In the genomic region with DNA sequence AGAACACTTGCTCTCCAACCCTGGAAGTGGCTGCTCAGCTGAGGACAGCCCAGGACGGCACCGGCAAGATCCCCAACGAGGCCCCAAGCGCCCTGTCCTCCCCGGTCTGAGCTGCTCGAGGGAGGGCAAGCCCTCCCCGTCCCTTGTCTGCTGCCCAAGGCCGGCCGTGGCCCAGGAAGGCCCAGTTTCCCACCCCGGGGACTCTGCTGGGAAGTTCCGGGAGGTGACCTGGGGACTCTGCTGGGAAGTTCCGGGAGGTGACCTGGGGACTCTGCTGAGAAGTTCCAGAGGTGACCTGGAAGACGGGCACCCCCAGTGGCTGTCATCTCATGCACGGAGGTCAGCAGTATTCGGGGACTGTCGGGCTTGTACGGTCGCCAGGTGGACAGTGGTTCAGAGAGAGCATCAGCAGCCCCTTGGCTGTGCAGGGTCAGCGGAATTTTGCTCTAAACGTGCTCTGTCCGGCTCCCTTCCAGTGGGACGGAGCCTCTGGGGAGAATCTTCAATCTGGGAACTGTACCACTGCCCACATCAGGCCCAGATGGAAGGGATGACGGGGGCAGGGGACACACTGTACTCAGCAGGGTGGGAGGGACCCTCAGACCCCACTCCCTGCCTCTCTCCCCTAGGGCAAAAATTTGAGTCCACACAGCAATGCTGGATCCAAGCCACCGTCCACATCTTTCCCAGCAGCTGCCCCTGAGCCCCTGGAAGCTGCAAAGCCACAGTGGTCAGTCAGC, we compare ENCODE assay signal across 18 cellular contexts. TPM values are rescaled to one million over a fixed set of nuclear protein-coding genes. Genes with fewer than 3 reads are reported as not detected.
DNase-seq lines count a peak whose midpoint lies in the region; ATAC-seq, FAIRE-seq and TF ChIP-seq lines count a peak whose summit lies in the region.
"Had no signal": no experiment of that assay in that cellular context is flagged by ENCODE, and none has a peak within 500 bp of the region (broad histone marks: within the 10 kb centered on the region; RNA-seq: fewer than 3 reads in every experiment).

No MANE protein-coding gene starts in this region.

- 50 to 77% (median 62%) methylated on average over 9 to 24 of the region's 24 CpGs for WGBS in adrenal gland, 4 donors

- H3K4me3 Mint-ChIP-seq in CD14-positive monocyte, result no peak overlapping the region
- H3K4me3 Mint-ChIP-seq: nephron had no signal

- peaks cover 72% of the 10 kb centered on the region for H3K4me1 Mint-ChIP-seq in CD14-positive monocyte

- H3K27ac Mint-ChIP-seq in CD14-positive monocyte, result peak overlapping the region in 5 of 7 donors; percentile 58 to 80 (median 66)
- H3K27ac Mint-ChIP-seq: nephron had no signal

- intact Hi-C loops in CD14-positive monocyte (cut with micrococcal nuclease), result loop anchor here (2.0 to 5.0 kb wide), 3 partner anchors 34 to 36 kb away; no protein-coding TSS in a partner anchor
- intact Hi-C loops in adrenal gland (cut with DNase I), result no loop called here

- H3K4me1 ChIP-seq in adrenal gland (replicated peaks in 1 of 2), result peaks cover 5 to 66% of the 10 kb centered on the region in 2 donors
- H3K4me1 ChIP-seq in skeletal muscle tissue (ENCODE audit: control insufficient read depth in 3 of 3, insufficient read depth in 3 of 3, low read length in 3 of 3), result peaks cover 68 to 91% (median 87%) of the 10 kb centered on the region in 3 donors

- ATAC-seq in GM19467 (IDR thresholded peaks at IDR 0.05; ENCODE audit: unreplicated experiment), result no peak
- ATAC-seq: body of pancreas had no signal

- peaks cover 25 to 40% of the 10 kb centered on the region in 2 donors for H3K36me3 Mint-ChIP-seq in CD14-positive monocyte

- H3K27me3 ChIP-seq in adrenal gland (no peaks in the 10 kb centered on the region), skeletal muscle tissue (ENCODE audit: control insufficient read depth in 3 of 3, insufficient read depth in 3 of 3, low read length in 3 of 3) (no peaks in the 10 kb centered on the region)
- H3K27me3 ChIP-seq: body of pancreas had no signal

- TF ChIP-seq CTCF in CD14-positive monocyte (IDR thresholded peaks at IDR 0.05) (no peak), adrenal gland (IDR thresholded peaks at IDR 0.05) (no peak)

- TF ChIP-seq POLR2A in adrenal gland (IDR thresholded peaks at IDR 0.05), result no peak
- no peak for TF ChIP-seq POLR2A in GM12892 (IDR thresholded peaks at IDR 0.05; ENCODE audit: low read depth, low read length)

- H3K4me3 ChIP-seq in adrenal gland (no peak overlapping the region), skeletal muscle tissue (ENCODE audit: low read length in 3 of 3) (peak overlapping the region in 1 of 3 donors; percentile 13)
- H3K4me3 ChIP-seq: body of pancreas had no signal

- H3K27me3 Mint-ChIP-seq in CD14-positive monocyte (ENCODE audit: low read depth in 3 of 3), result no peaks in the 10 kb centered on the region

- H3K27ac ChIP-seq in adrenal gland (peak overlapping the region in 2 of 5 donors; percentile 13 to 42), skeletal muscle tissue (ENCODE audit: low read depth, low read length) (peak overlapping the region; percentile 72)
- H3K27ac ChIP-seq: body of pancreas had no signal

- DNase-seq in CD14-positive monocyte (ENCODE audit: low spot score) (peak; percentile 20), adrenal gland (peak in 4 of 7 donors; percentile 44 to 68 (median 58)), iPS-NIHi11 (ENCODE audit: low spot score) (peak; percentile 5), KG1 (lab: John Stamatoyannopoulos, UW) (no peak), medulla oblongata (ENCODE audit: extremely low spot score) (no peak), GM12892 (ENCODE audit: insufficient read length) (no peak)
- DNase-seq: activated CD4-positive, CD25-positive, alpha-beta regulatory T cell treated with anti-CD3 and anti-CD28 coated beads, Interleukin-2, amount 50 U/mL, for 72 hours; activated naive CD4-positive, alpha-beta T cell; DMS 273 treated with DMSO at 0.1 percent for 48 hours; effector CD4-positive, alpha-beta T cell; Karpas-422; mammary epithelial cell; NCI-H1417 treated with DMSO at 0.1 percent for 48 hours; stimulated activated CD8-positive, alpha-beta memory T cell treated with anti-CD3 and anti-CD28 coated beads, Interleukin-4, amount 100 ng/mL, for 48 hours had no signal

- H3K9me3 ChIP-seq in adrenal gland (replicated peaks in 1 of 3), result no peaks in the 10 kb centered on the region
- H3K9me3 ChIP-seq in skeletal muscle tissue (ENCODE audit: control insufficient read depth in 3 of 3, low read length in 3 of 3), result no peaks in the 10 kb centered on the region
- H3K9me3 ChIP-seq: body of pancreas had no signal

- FAIRE-seq in GM12892 (lab: Jason Lieb, UNC), result no peak

- no peaks in the 10 kb centered on the region for H3K36me3 ChIP-seq in adrenal gland (replicated peaks in 1 of 2)
- H3K36me3 ChIP-seq in skeletal muscle tissue (ENCODE audit: control insufficient read depth in 3 of 3, insufficient read depth in 3 of 3, low read length in 3 of 3), result peaks cover 0 to 7% (median 2%) of the 10 kb centered on the region in 3 donors

- H3K9ac ChIP-seq in skeletal muscle tissue (ENCODE audit: low read depth in 1 of 3, low read length in 3 of 3), result peak overlapping the region; percentile 36 to 77 (median 56)

- no peaks in the 10 kb centered on the region for H3K9me3 Mint-ChIP-seq in CD14-positive monocyte
- H3K9me3 Mint-ChIP-seq: nephron had no signal

RNA-seq across cellular contexts. Expression of a gene that starts 7.2 kb away (rescaled TPM):
- polyA plus RNA-seq in CD14-positive monocyte, result 1 to 10 TPM; 8.1 to 8.7 TPM
- total RNA-seq in adrenal gland, result 10 to 100 TPM; 27.2 to 61.0 (median 38.6) TPM
- polyA plus RNA-seq in adrenal gland, result 10 to 100 TPM in 1 of 3 donors, 1 to 10 TPM in 2; 5.7 to 11.3 (median 7.1) TPM
- 7.3 TPM for total RNA-seq in skeletal muscle tissue
- 0.04 TPM for polyA plus RNA-seq in GM12892 (2012; ENCODE audit: missing spikeins)

RNA-seq across cellular contexts. Expression of a gene that starts 30.8 kb away (rescaled TPM):
- polyA plus RNA-seq in CD14-positive monocyte (10 to 100 TPM; 30.9 to 38.0 TPM), adrenal gland (10 to 100 TPM in 2 of 3 donors, 1 to 10 TPM in 1; 5.2 to 12.4 (median 10.6) TPM)
- total RNA-seq in adrenal gland (10 to 100 TPM; 19.7 to 47.2 (median 35.9) TPM), skeletal muscle tissue (24.0 TPM)
- polyA plus RNA-seq in GM12892 (2012; ENCODE audit: missing spikeins), result 6.3 TPM

Comparison
In these comparisons a context has a peak if more than half of its experiments do, and no peak if none do; other contexts are left out.
1. DNase-seq: peak in CD14-positive monocyte (single experiment), adrenal gland (4 of 7) and iPS-NIHi11 (single experiment); none in KG1 (single experiment), medulla oblongata (single experiment) and GM12892 (single experiment).
2. intact Hi-C loops: an anchor here in CD14-positive monocyte (2.0 to 5.0 kb wide); none called in adrenal gland.